In genomic region chr4:71184195-71184781, GRCh38 we compare ENCODE assay signal across 9 cellular contexts.
DNase-seq lines count a peak whose midpoint lies in the region; ATAC-seq and TF ChIP-seq lines count a peak whose summit lies in the region.
"Had no signal": no experiment of that assay in that cellular context is flagged by ENCODE, and none has a peak within 500 bp of the region (broad histone marks: within the 10 kb centered on the region; RNA-seq: fewer than 3 reads in every experiment).

No MANE protein-coding gene starts in this region.

- no peaks in the 10 kb centered on the region for H3K9me3 Mint-ChIP-seq in activated naive CD8-positive, alpha-beta T cell treated with anti-CD3 and anti-CD28 coated beads for 36 hours
- H3K9me3 Mint-ChIP-seq: activated naive CD8-positive, alpha-beta T cell treated with anti-CD3 and anti-CD28 coated beads, Interleukin-2, amount 10 ng/mL, durations not matched to agents 7 days and 5 days had no signal

- peak; percentile 72 for DNase-seq in EH (ENCODE audit: low read depth)
- peak; percentile 74 for DNase-seq in NCI-H82 (lab: John Stamatoyannopoulos, UW)
- peak; percentile 6 for DNase-seq in activated naive CD8-positive, alpha-beta T cell treated with anti-CD3 and anti-CD28 coated beads for 36 hours
- no peak for DNase-seq in right atrium auricular region (ENCODE audit: low spot score)
- DNase-seq in smooth muscle cell (lab: John Stamatoyannopoulos, UW; ENCODE audit: unreplicated experiment): no peak
- no peak for DNase-seq in HK-2 (ENCODE audit: unreplicated experiment)
- DNase-seq: activated naive CD8-positive, alpha-beta T cell treated with anti-CD3 and anti-CD28 coated beads, Interleukin-2, amount 10 ng/mL, durations not matched to agents 7 days and 5 days had no signal

- H3K79me2 ChIP-seq in smooth muscle cell (ENCODE audit: low read depth): no peaks in the 10 kb centered on the region

- WGBS in smooth muscle cell (ENCODE audit: low lambda C conversion rate): 44% methylated on average over 10 of the region's 10 CpGs

- H3K27me3 Mint-ChIP-seq in activated naive CD8-positive, alpha-beta T cell treated with anti-CD3 and anti-CD28 coated beads for 36 hours: peaks cover 43% of the 10 kb centered on the region

- H3K4me3 ChIP-seq in right atrium auricular region: no peak overlapping the region
- no peak overlapping the region for H3K4me3 ChIP-seq in smooth muscle cell

- peaks cover 0 to 4% of the 10 kb centered on the region in 2 donors for H3K4me1 ChIP-seq in right atrium auricular region
- no peaks in the 10 kb centered on the region for H3K4me1 ChIP-seq in smooth muscle cell (ENCODE audit: low read depth)

- no peaks in the 10 kb centered on the region for H3K36me3 ChIP-seq in right atrium auricular region
- H3K36me3 ChIP-seq in smooth muscle cell (ENCODE audit: low read depth): no peaks in the 10 kb centered on the region

- H3K27ac ChIP-seq in right atrium auricular region (no peak overlapping the region), smooth muscle cell (ENCODE audit: low read depth) (no peak overlapping the region)

- H3K9me3 ChIP-seq in right atrium auricular region (no peaks in the 10 kb centered on the region), smooth muscle cell (replicated peaks; ENCODE audit: low read depth) (no peaks in the 10 kb centered on the region)

- no peak overlapping the region for H3K4me3 Mint-ChIP-seq in activated naive CD8-positive, alpha-beta T cell treated with anti-CD3 and anti-CD28 coated beads for 36 hours
- H3K4me3 Mint-ChIP-seq: activated naive CD8-positive, alpha-beta T cell treated with anti-CD3 and anti-CD28 coated beads, Interleukin-2, amount 10 ng/mL, durations not matched to agents 7 days and 5 days had no signal

- ATAC-seq in GM19395 (IDR thresholded peaks at IDR 0.05; ENCODE audit: unreplicated experiment): peak; percentile 71
- peak; percentile 77 for ATAC-seq in HG03342 (IDR thresholded peaks at IDR 0.05; ENCODE audit: unreplicated experiment)

- peaks cover 2% of the 10 kb centered on the region for H3F3A ChIP-seq in smooth muscle cell (ENCODE audit: low read depth)

- H3K36me3 Mint-ChIP-seq in activated naive CD8-positive, alpha-beta T cell treated with anti-CD3 and anti-CD28 coated beads for 36 hours: no peaks in the 10 kb centered on the region
- H3K36me3 Mint-ChIP-seq: activated naive CD8-positive, alpha-beta T cell treated with anti-CD3 and anti-CD28 coated beads, Interleukin-2, amount 10 ng/mL, durations not matched to agents 7 days and 5 days had no signal

- peak; percentile 45 to 68 for TF ChIP-seq CTCF in right atrium auricular region (IDR thresholded peaks at IDR 0.05)
- peak; percentile 55 for TF ChIP-seq CTCF in smooth muscle cell (IDR thresholded peaks at IDR 0.05; ENCODE audit: borderline replicate concordance, insufficient read depth, poor library complexity, severe bottlenecking)

- H4K20me1 ChIP-seq in smooth muscle cell (ENCODE audit: low read depth): no peaks in the 10 kb centered on the region

- no peak overlapping the region for H3K9ac ChIP-seq in smooth muscle cell (ENCODE audit: low read depth)

- H2AFZ ChIP-seq in smooth muscle cell (ENCODE audit: low read depth): no peak overlapping the region

- no peak overlapping the region for H3K4me2 ChIP-seq in smooth muscle cell

- H3K27me3 ChIP-seq in right atrium auricular region (no peaks in the 10 kb centered on the region), smooth muscle cell (ENCODE audit: low read depth) (peaks cover 16% of the 10 kb centered on the region)

- peaks cover 19% of the 10 kb centered on the region for H3K4me1 Mint-ChIP-seq in activated naive CD8-positive, alpha-beta T cell treated with anti-CD3 and anti-CD28 coated beads for 36 hours

- H3K27ac Mint-ChIP-seq in activated naive CD8-positive, alpha-beta T cell treated with anti-CD3 and anti-CD28 coated beads for 36 hours: no peak overlapping the region
- H3K27ac Mint-ChIP-seq: activated naive CD8-positive, alpha-beta T cell treated with anti-CD3 and anti-CD28 coated beads, Interleukin-2, amount 10 ng/mL, durations not matched to agents 7 days and 5 days had no signal

Comparison
In these comparisons a context has a peak if more than half of its experiments do, and no peak if none do; other contexts are left out.
1. DNase-seq: peak in EH (single experiment), NCI-H82 (single experiment) and activated naive CD8-positive, alpha-beta T cell treated with anti-CD3 and anti-CD28 coated beads for 36 hours (single experiment); none in right atrium auricular region (single experiment), smooth muscle cell (single experiment) and HK-2 (single experiment).